In the genomic region with DNA sequence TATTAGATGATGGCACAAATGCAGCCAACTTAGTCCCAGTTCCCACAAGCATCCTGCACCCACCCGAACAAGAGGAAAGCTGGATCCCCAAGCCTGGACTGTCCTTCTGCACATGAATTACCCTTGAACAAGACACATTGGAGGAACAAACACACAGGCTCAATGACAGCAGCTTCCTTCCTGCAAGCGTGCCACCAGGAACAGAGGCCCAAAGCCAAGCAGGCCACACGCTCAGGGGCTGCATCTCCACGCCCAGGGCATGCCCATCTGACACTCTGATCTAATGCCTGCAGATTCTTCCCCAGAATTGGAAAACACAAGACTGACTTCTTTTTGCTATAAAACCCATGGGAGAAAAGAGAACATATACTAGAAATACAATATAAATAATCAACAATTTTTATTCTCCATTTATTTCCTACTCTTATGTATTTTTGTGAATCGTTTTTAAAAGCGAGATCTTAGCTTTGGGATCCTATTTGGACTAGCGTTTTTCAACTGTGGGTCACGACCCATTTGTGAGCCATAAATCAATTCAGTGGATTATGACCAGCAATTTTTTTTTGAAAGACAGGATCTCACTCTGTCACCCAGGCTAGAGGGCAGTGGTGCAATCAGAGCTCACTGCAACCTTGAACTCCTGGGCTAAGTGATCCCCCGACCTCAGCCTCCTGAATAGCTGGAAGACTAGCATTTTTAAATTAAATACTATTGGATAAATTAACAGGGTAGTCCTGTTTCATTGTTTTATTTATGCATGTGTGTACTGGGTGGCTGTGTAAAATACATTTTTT, we compare ENCODE assay signal across 1 cellular context.
A peak's percentile ranks its signal among the peaks of the same experiment; 100 is the strongest.
TF ChIP-seq lines count a peak whose summit lies in the region.

No MANE protein-coding gene starts in this region.

TF ChIP-seq in HepG2, 621 proteins besides CTCF, POLR2A, EP300 and RAD21 (continued from another document and continues in another):
- TF ChIP-seq, protein P1, sequence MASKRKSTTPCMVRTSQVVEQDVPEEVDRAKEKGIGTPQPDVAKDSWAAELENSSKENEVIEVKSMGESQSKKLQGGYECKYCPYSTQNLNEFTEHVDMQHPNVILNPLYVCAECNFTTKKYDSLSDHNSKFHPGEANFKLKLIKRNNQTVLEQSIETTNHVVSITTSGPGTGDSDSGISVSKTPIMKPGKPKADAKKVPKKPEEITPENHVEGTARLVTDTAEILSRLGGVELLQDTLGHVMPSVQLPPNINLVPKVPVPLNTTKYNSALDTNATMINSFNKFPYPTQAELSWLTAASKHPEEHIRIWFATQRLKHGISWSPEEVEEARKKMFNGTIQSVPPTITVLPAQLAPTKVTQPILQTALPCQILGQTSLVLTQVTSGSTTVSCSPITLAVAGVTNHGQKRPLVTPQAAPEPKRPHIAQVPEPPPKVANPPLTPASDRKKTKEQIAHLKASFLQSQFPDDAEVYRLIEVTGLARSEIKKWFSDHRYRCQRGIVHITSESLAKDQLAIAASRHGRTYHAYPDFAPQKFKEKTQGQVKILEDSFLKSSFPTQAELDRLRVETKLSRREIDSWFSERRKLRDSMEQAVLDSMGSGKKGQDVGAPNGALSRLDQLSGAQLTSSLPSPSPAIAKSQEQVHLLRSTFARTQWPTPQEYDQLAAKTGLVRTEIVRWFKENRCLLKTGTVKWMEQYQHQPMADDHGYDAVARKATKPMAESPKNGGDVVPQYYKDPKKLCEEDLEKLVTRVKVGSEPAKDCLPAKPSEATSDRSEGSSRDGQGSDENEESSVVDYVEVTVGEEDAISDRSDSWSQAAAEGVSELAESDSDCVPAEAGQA (IDR thresholded peaks at IDR 0.05; ENCODE audit: low read depth) = no peak
- TF ChIP-seq, protein P1 (CRISPR knock-in tag; IDR thresholded peaks at IDR 0.05; ENCODE audit: borderline replicate concordance) = no peak
- TF ChIP-seq, protein P2, sequence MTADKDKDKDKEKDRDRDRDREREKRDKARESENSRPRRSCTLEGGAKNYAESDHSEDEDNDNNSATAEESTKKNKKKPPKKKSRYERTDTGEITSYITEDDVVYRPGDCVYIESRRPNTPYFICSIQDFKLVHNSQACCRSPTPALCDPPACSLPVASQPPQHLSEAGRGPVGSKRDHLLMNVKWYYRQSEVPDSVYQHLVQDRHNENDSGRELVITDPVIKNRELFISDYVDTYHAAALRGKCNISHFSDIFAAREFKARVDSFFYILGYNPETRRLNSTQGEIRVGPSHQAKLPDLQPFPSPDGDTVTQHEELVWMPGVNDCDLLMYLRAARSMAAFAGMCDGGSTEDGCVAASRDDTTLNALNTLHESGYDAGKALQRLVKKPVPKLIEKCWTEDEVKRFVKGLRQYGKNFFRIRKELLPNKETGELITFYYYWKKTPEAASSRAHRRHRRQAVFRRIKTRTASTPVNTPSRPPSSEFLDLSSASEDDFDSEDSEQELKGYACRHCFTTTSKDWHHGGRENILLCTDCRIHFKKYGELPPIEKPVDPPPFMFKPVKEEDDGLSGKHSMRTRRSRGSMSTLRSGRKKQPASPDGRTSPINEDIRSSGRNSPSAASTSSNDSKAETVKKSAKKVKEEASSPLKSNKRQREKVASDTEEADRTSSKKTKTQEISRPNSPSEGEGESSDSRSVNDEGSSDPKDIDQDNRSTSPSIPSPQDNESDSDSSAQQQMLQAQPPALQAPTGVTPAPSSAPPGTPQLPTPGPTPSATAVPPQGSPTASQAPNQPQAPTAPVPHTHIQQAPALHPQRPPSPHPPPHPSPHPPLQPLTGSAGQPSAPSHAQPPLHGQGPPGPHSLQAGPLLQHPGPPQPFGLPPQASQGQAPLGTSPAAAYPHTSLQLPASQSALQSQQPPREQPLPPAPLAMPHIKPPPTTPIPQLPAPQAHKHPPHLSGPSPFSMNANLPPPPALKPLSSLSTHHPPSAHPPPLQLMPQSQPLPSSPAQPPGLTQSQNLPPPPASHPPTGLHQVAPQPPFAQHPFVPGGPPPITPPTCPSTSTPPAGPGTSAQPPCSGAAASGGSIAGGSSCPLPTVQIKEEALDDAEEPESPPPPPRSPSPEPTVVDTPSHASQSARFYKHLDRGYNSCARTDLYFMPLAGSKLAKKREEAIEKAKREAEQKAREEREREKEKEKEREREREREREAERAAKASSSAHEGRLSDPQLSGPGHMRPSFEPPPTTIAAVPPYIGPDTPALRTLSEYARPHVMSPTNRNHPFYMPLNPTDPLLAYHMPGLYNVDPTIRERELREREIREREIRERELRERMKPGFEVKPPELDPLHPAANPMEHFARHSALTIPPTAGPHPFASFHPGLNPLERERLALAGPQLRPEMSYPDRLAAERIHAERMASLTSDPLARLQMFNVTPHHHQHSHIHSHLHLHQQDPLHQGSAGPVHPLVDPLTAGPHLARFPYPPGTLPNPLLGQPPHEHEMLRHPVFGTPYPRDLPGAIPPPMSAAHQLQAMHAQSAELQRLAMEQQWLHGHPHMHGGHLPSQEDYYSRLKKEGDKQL (CRISPR knock-in tag; IDR thresholded peaks at IDR 0.05; ENCODE audit: low read depth) = no peak
- TF ChIP-seq ZNF329 (CRISPR knock-in tag; IDR thresholded peaks at IDR 0.05; ENCODE audit: low read depth) (no peak), TEAD2 (CRISPR knock-in tag; IDR thresholded peaks at IDR 0.05) (no peak), ZBTB8A (CRISPR knock-in tag; IDR thresholded peaks at IDR 0.05; ENCODE audit: borderline replicate concordance, low read depth) (no peak), ZFX (CRISPR knock-in tag; IDR thresholded peaks at IDR 0.05; ENCODE audit: low read depth) (no peak), RBAK (CRISPR knock-in tag; IDR thresholded peaks at IDR 0.05) (no peak), BCL6 (CRISPR knock-in tag; IDR thresholded peaks at IDR 0.05) (peak; percentile 39; the same call in 1 of the 2 replicates), CREBL2 (CRISPR knock-in tag; IDR thresholded peaks at IDR 0.05; ENCODE audit: borderline replicate concordance) (no peak), ZNF432 (CRISPR knock-in tag; IDR thresholded peaks at IDR 0.05; ENCODE audit: borderline replicate concordance) (no peak), THAP7 (CRISPR knock-in tag; IDR thresholded peaks at IDR 0.05) (no peak), MEF2D (CRISPR knock-in tag; IDR thresholded peaks at IDR 0.05) (no peak), CEBPB (IDR thresholded peaks at IDR 0.05; ENCODE audit: borderline replicate concordance, low read depth, low read length) (peak; percentile 67), ZNF557 (CRISPR knock-in tag; IDR thresholded peaks at IDR 0.05) (no peak), NR2F1 (CRISPR knock-in tag; IDR thresholded peaks at IDR 0.05) (peak in 1 of 2 experiments; percentile 45; a peak in 1 of 4 replicates), RARG (CRISPR knock-in tag; IDR thresholded peaks at IDR 0.05; ENCODE audit: low read depth) (no peak), ZNF354B (CRISPR knock-in tag; IDR thresholded peaks at IDR 0.05) (no peak), ZFP36L2 (CRISPR knock-in tag; IDR thresholded peaks at IDR 0.05) (no peak), ZFP41 (CRISPR knock-in tag; IDR thresholded peaks at IDR 0.05; ENCODE audit: borderline replicate concordance) (no peak), ZNF143 (CRISPR knock-in tag; IDR thresholded peaks at IDR 0.05) (no peak), NFYC (CRISPR knock-in tag; IDR thresholded peaks at IDR 0.05) (no peak), NFKBIZ (CRISPR knock-in tag; IDR thresholded peaks at IDR 0.05) (no peak), GMEB2 (CRISPR knock-in tag; IDR thresholded peaks at IDR 0.05; ENCODE audit: low read depth) (no peak), MIXL1 (CRISPR knock-in tag; IDR thresholded peaks at IDR 0.05) (no peak), ZMYM4 (CRISPR knock-in tag; IDR thresholded peaks at IDR 0.05) (no peak), BRD4 (CRISPR knock-in tag; IDR thresholded peaks at IDR 0.05) (no peak), GZF1 (CRISPR knock-in tag; IDR thresholded peaks at IDR 0.05) (no peak), ISX (CRISPR knock-in tag; conservative IDR thresholded peaks at IDR 0.05) (no peak), ZNF260 (CRISPR knock-in tag; IDR thresholded peaks at IDR 0.05; ENCODE audit: borderline replicate concordance, low read depth) (no peak), CBX5 (CRISPR knock-in tag; IDR thresholded peaks at IDR 0.05; ENCODE audit: borderline replicate concordance) (no peak), ZNF589 (CRISPR knock-in tag; conservative IDR thresholded peaks at IDR 0.05) (no peak), SOX6 (IDR thresholded peaks at IDR 0.05) (no peak), SOX6 (CRISPR knock-in tag; IDR thresholded peaks at IDR 0.05) (0 out of 2 replicates have a peak, but pooled peaks have one; percentile 14), ZNF33B (CRISPR knock-in tag; IDR thresholded peaks at IDR 0.05) (no peak), ATF7 (IDR thresholded peaks at IDR 0.05) (no peak), ATF7 (CRISPR knock-in tag; IDR thresholded peaks at IDR 0.05) (no peak), POGZ (CRISPR knock-in tag; IDR thresholded peaks at IDR 0.05) (0 out of 2 replicates have a peak, but pooled peaks have one; percentile 14), ZFP36L1 (CRISPR knock-in tag; IDR thresholded peaks at IDR 0.05) (no peak), SMAD1 (CRISPR knock-in tag; IDR thresholded peaks at IDR 0.05; ENCODE audit: borderline replicate concordance, low read depth) (no peak)
- TF ChIP-seq, protein P3, sequence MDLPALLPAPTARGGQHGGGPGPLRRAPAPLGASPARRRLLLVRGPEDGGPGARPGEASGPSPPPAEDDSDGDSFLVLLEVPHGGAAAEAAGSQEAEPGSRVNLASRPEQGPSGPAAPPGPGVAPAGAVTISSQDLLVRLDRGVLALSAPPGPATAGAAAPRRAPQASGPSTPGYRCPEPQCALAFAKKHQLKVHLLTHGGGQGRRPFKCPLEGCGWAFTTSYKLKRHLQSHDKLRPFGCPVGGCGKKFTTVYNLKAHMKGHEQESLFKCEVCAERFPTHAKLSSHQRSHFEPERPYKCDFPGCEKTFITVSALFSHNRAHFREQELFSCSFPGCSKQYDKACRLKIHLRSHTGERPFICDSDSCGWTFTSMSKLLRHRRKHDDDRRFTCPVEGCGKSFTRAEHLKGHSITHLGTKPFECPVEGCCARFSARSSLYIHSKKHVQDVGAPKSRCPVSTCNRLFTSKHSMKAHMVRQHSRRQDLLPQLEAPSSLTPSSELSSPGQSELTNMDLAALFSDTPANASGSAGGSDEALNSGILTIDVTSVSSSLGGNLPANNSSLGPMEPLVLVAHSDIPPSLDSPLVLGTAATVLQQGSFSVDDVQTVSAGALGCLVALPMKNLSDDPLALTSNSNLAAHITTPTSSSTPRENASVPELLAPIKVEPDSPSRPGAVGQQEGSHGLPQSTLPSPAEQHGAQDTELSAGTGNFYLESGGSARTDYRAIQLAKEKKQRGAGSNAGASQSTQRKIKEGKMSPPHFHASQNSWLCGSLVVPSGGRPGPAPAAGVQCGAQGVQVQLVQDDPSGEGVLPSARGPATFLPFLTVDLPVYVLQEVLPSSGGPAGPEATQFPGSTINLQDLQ (CRISPR knock-in tag; IDR thresholded peaks at IDR 0.05) = no peak
- TF ChIP-seq, protein P4, sequence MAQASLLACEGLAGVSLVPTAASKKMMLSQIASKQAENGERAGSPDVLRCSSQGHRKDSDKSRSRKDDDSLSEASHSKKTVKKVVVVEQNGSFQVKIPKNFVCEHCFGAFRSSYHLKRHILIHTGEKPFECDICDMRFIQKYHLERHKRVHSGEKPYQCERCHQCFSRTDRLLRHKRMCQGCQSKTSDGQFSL (CRISPR knock-in tag; IDR thresholded peaks at IDR 0.05) = no peak
- TF ChIP-seq, protein P5, sequence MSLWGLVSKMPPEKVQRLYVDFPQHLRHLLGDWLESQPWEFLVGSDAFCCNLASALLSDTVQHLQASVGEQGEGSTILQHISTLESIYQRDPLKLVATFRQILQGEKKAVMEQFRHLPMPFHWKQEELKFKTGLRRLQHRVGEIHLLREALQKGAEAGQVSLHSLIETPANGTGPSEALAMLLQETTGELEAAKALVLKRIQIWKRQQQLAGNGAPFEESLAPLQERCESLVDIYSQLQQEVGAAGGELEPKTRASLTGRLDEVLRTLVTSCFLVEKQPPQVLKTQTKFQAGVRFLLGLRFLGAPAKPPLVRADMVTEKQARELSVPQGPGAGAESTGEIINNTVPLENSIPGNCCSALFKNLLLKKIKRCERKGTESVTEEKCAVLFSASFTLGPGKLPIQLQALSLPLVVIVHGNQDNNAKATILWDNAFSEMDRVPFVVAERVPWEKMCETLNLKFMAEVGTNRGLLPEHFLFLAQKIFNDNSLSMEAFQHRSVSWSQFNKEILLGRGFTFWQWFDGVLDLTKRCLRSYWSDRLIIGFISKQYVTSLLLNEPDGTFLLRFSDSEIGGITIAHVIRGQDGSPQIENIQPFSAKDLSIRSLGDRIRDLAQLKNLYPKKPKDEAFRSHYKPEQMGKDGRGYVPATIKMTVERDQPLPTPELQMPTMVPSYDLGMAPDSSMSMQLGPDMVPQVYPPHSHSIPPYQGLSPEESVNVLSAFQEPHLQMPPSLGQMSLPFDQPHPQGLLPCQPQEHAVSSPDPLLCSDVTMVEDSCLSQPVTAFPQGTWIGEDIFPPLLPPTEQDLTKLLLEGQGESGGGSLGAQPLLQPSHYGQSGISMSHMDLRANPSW (CRISPR knock-in tag; IDR thresholded peaks at IDR 0.05; ENCODE audit: borderline replicate concordance) = no peak
